In the genomic region with DNA sequence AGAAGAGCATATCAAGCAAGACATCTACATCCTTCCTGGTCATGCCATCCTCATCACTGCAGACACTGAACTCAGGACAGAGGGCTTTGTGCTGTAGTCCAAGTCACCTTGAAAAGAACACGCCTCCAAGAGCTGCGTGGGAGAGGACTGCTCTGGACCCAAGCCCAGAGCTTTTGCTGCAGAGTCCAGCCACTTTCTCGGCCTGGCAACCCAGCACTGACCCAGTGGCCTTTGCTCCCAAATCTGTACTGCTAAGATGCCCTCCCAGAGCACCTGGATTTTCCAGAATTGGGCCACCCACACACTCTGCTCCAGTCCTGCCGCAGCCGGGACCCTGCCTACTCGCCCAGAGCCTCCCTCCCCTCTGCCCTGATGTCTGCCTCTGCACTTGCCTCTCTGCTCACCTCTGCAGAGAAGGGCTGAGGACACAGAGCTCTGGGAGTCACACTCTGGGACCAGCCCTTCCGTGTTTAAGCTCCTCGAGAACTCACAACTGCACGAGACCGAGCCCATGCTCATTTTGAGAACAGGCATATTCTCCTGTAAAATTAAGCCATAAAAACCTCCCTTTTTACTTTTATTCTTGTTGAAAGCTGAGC, we compare ENCODE assay signal across 15 cellular contexts.
"Had no signal": no experiment of that assay in that cellular context is flagged by ENCODE, and none has a peak within 500 bp of the region (broad histone marks: within the 10 kb centered on the region; RNA-seq: fewer than 3 reads in every experiment).

No MANE protein-coding gene starts in this region.

- DNase-seq: activated CD4-positive, alpha-beta memory T cell treated with anti-CD3 and anti-CD28 coated beads for 36 hours; activated CD4-positive, alpha-beta T cell treated with anti-CD3 and anti-CD28 coated beads for 1 hour; activated effector memory CD4-positive, alpha-beta T cell treated with anti-CD3 and anti-CD28 coated beads, Interleukin-2, amount 50 U/mL, for 16 hours; activated T-cell treated with anti-CD3 and anti-CD28 coated beads, Interleukin-2, amount 50 U/mL, for 4 hours; esophagus squamous epithelium; foreskin fibroblast; head of caudate nucleus; islet precursor cell; naive thymus-derived CD4-positive, alpha-beta T cell; occipital lobe had no signal

- ATAC-seq: activated naive CD4-positive, alpha-beta T cell treated with anti-CD3 and anti-CD28 coated beads, Interleukin-2, amount 50 U/mL, for 72 hours; activated T-cell treated with anti-CD3 and anti-CD28 coated beads, Interleukin-2, amount 50 U/mL, for 4 hours; naive thymus-derived CD4-positive, alpha-beta T cell had no signal

- H3K27ac Mint-ChIP-seq: activated CD4-positive, alpha-beta memory T cell treated with anti-CD3 and anti-CD28 coated beads for 36 hours; activated naive CD4-positive, alpha-beta T cell treated with anti-CD3 and anti-CD28 coated beads, Interleukin-2, amount 50 U/mL, for 72 hours; naive thymus-derived CD4-positive, alpha-beta T cell; type B pancreatic cell had no signal

- H3K9me3 Mint-ChIP-seq: activated CD4-positive, alpha-beta memory T cell treated with anti-CD3 and anti-CD28 coated beads for 36 hours; activated naive CD4-positive, alpha-beta T cell treated with anti-CD3 and anti-CD28 coated beads, Interleukin-2, amount 50 U/mL, for 72 hours; activated T-cell treated with anti-CD3 and anti-CD28 coated beads, Interleukin-2, amount 50 U/mL, for 4 hours; naive thymus-derived CD4-positive, alpha-beta T cell; type B pancreatic cell had no signal

- H3K4me1 ChIP-seq: breast epithelium had no signal

- H3K27ac ChIP-seq: breast epithelium, esophagus squamous epithelium, skin epidermis had no signal

- H3K4me3 ChIP-seq: breast epithelium, esophagus squamous epithelium, lung, skin epidermis had no signal

- H3K4me3 Mint-ChIP-seq: activated CD4-positive, alpha-beta memory T cell treated with anti-CD3 and anti-CD28 coated beads for 36 hours; activated T-cell treated with anti-CD3 and anti-CD28 coated beads, Interleukin-2, amount 50 U/mL, for 4 hours; naive thymus-derived CD4-positive, alpha-beta T cell; type B pancreatic cell had no signal

- H3K36me3 Mint-ChIP-seq: activated CD4-positive, alpha-beta memory T cell treated with anti-CD3 and anti-CD28 coated beads for 36 hours; activated naive CD4-positive, alpha-beta T cell treated with anti-CD3 and anti-CD28 coated beads, Interleukin-2, amount 50 U/mL, for 72 hours; naive thymus-derived CD4-positive, alpha-beta T cell had no signal

- H3K9me3 ChIP-seq: breast epithelium, esophagus squamous epithelium had no signal

- H3K36me3 ChIP-seq: breast epithelium, esophagus squamous epithelium had no signal

- H3K27me3 Mint-ChIP-seq: activated CD4-positive, alpha-beta memory T cell treated with anti-CD3 and anti-CD28 coated beads for 36 hours had no signal

- H3K27me3 ChIP-seq: breast epithelium had no signal

- H3K4me1 Mint-ChIP-seq: naive thymus-derived CD4-positive, alpha-beta T cell had no signal
